In the genomic region with DNA sequence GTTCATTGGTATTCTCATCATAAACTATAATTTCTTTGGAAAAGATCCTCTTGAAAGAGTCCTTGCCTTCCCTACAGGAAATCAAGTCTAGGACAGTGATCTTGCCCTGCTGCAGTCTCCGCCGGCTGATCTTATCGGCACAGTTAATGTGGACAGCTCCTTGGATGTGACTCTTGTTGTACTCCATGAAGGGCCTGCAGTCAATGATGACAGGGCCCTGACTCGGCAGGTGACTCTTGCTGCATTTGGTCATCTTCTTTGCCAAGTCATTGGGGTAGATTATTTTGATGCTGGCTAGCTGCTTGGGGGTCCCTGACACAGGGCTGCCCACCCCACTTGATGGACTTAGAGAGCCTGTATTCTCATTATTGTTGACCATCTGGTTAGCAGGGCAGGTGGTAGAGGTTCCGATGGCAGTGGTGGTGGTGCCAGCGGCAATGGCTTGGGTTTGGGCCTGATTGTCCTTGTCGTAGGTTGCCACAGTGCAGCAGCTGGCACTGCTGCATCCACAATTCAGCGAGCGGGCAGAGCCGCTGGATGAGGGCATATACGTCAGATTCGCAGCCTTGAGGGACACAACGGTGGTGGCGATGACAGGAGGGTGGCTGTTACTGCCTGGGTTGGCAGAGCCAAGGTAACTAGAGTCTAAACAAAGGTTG, we compare ENCODE assay signal across 1 cellular context.
TF ChIP-seq lines count a peak whose summit lies in the region.

No MANE protein-coding gene starts in this region.

TF ChIP-seq in K562, 482 proteins besides CTCF, POLR2A, EP300 and RAD21 (continues in another document):
- TF ChIP-seq, protein P1, sequence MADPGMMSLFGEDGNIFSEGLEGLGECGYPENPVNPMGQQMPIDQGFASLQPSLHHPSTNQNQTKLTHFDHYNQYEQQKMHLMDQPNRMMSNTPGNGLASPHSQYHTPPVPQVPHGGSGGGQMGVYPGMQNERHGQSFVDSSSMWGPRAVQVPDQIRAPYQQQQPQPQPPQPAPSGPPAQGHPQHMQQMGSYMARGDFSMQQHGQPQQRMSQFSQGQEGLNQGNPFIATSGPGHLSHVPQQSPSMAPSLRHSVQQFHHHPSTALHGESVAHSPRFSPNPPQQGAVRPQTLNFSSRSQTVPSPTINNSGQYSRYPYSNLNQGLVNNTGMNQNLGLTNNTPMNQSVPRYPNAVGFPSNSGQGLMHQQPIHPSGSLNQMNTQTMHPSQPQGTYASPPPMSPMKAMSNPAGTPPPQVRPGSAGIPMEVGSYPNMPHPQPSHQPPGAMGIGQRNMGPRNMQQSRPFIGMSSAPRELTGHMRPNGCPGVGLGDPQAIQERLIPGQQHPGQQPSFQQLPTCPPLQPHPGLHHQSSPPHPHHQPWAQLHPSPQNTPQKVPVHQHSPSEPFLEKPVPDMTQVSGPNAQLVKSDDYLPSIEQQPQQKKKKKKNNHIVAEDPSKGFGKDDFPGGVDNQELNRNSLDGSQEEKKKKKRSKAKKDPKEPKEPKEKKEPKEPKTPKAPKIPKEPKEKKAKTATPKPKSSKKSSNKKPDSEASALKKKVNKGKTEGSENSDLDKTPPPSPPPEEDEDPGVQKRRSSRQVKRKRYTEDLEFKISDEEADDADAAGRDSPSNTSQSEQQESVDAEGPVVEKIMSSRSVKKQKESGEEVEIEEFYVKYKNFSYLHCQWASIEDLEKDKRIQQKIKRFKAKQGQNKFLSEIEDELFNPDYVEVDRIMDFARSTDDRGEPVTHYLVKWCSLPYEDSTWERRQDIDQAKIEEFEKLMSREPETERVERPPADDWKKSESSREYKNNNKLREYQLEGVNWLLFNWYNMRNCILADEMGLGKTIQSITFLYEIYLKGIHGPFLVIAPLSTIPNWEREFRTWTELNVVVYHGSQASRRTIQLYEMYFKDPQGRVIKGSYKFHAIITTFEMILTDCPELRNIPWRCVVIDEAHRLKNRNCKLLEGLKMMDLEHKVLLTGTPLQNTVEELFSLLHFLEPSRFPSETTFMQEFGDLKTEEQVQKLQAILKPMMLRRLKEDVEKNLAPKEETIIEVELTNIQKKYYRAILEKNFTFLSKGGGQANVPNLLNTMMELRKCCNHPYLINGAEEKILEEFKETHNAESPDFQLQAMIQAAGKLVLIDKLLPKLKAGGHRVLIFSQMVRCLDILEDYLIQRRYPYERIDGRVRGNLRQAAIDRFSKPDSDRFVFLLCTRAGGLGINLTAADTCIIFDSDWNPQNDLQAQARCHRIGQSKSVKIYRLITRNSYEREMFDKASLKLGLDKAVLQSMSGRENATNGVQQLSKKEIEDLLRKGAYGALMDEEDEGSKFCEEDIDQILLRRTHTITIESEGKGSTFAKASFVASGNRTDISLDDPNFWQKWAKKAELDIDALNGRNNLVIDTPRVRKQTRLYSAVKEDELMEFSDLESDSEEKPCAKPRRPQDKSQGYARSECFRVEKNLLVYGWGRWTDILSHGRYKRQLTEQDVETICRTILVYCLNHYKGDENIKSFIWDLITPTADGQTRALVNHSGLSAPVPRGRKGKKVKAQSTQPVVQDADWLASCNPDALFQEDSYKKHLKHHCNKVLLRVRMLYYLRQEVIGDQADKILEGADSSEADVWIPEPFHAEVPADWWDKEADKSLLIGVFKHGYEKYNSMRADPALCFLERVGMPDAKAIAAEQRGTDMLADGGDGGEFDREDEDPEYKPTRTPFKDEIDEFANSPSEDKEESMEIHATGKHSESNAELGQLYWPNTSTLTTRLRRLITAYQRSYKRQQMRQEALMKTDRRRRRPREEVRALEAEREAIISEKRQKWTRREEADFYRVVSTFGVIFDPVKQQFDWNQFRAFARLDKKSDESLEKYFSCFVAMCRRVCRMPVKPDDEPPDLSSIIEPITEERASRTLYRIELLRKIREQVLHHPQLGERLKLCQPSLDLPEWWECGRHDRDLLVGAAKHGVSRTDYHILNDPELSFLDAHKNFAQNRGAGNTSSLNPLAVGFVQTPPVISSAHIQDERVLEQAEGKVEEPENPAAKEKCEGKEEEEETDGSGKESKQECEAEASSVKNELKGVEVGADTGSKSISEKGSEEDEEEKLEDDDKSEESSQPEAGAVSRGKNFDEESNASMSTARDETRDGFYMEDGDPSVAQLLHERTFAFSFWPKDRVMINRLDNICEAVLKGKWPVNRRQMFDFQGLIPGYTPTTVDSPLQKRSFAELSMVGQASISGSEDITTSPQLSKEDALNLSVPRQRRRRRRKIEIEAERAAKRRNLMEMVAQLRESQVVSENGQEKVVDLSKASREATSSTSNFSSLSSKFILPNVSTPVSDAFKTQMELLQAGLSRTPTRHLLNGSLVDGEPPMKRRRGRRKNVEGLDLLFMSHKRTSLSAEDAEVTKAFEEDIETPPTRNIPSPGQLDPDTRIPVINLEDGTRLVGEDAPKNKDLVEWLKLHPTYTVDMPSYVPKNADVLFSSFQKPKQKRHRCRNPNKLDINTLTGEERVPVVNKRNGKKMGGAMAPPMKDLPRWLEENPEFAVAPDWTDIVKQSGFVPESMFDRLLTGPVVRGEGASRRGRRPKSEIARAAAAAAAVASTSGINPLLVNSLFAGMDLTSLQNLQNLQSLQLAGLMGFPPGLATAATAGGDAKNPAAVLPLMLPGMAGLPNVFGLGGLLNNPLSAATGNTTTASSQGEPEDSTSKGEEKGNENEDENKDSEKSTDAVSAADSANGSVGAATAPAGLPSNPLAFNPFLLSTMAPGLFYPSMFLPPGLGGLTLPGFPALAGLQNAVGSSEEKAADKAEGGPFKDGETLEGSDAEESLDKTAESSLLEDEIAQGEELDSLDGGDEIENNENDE (IDR thresholded peaks at IDR 0.05; ENCODE audit: low read depth, low read length), result no peak
- TF ChIP-seq KLF13 (tag; IDR thresholded peaks at IDR 0.05; ENCODE audit: borderline replicate concordance, low read depth) (no peak), ZNF644 (tag; IDR thresholded peaks at IDR 0.05; ENCODE audit: low read depth) (0 out of 2 replicates have a peak, but pooled peaks have one; percentile 46), DACH1 (IDR thresholded peaks at IDR 0.05; ENCODE audit: partially characterized antibody) (no peak), MYC (IDR thresholded peaks at IDR 0.05; ENCODE audit: low read depth, low read length) (no peak), MYC (CRISPR knock-in tag; IDR thresholded peaks at IDR 0.05; ENCODE audit: borderline replicate concordance, low read depth) (0 out of 2 replicates have a peak, but pooled peaks have one; percentile 21), PML (IDR thresholded peaks at IDR 0.05; ENCODE audit: low read length) (no peak), ZNF707 (CRISPR knock-in tag; conservative IDR thresholded peaks at IDR 0.05) (no peak), CXXC5 (CRISPR knock-in tag; IDR thresholded peaks at IDR 0.05) (0 out of 2 replicates have a peak, but pooled peaks have one; percentile 16), NFRKB (IDR thresholded peaks at IDR 0.05; ENCODE audit: low read depth) (no peak), NFXL1 (CRISPR knock-in tag; IDR thresholded peaks at IDR 0.05) (no peak), ZBTB7A (IDR thresholded peaks at IDR 0.05; ENCODE audit: borderline replicate concordance, control insufficient read depth, low read depth, low read length) (no peak), NFE2 (IDR thresholded peaks at IDR 0.05; ENCODE audit: low read depth) (peak; percentile 61), RBFOX2 (IDR thresholded peaks at IDR 0.05; ENCODE audit: low read depth, low read length) (peak; percentile 62), SREBF2 (CRISPR knock-in tag; IDR thresholded peaks at IDR 0.05) (no peak), PBX2 (CRISPR knock-in tag; IDR thresholded peaks at IDR 0.05; ENCODE audit: low read depth) (no peak), PBX2 (tag; conservative IDR thresholded peaks at IDR 0.05; ENCODE audit: low read depth) (0 out of 2 replicates have a peak, but pooled peaks have one; percentile 12)
- TF ChIP-seq, protein P2, sequence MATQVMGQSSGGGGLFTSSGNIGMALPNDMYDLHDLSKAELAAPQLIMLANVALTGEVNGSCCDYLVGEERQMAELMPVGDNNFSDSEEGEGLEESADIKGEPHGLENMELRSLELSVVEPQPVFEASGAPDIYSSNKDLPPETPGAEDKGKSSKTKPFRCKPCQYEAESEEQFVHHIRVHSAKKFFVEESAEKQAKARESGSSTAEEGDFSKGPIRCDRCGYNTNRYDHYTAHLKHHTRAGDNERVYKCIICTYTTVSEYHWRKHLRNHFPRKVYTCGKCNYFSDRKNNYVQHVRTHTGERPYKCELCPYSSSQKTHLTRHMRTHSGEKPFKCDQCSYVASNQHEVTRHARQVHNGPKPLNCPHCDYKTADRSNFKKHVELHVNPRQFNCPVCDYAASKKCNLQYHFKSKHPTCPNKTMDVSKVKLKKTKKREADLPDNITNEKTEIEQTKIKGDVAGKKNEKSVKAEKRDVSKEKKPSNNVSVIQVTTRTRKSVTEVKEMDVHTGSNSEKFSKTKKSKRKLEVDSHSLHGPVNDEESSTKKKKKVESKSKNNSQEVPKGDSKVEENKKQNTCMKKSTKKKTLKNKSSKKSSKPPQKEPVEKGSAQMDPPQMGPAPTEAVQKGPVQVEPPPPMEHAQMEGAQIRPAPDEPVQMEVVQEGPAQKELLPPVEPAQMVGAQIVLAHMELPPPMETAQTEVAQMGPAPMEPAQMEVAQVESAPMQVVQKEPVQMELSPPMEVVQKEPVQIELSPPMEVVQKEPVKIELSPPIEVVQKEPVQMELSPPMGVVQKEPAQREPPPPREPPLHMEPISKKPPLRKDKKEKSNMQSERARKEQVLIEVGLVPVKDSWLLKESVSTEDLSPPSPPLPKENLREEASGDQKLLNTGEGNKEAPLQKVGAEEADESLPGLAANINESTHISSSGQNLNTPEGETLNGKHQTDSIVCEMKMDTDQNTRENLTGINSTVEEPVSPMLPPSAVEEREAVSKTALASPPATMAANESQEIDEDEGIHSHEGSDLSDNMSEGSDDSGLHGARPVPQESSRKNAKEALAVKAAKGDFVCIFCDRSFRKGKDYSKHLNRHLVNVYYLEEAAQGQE (CRISPR knock-in tag; IDR thresholded peaks at IDR 0.05; ENCODE audit: low read depth), result peak; percentile 89
- TF ChIP-seq, protein P3, sequence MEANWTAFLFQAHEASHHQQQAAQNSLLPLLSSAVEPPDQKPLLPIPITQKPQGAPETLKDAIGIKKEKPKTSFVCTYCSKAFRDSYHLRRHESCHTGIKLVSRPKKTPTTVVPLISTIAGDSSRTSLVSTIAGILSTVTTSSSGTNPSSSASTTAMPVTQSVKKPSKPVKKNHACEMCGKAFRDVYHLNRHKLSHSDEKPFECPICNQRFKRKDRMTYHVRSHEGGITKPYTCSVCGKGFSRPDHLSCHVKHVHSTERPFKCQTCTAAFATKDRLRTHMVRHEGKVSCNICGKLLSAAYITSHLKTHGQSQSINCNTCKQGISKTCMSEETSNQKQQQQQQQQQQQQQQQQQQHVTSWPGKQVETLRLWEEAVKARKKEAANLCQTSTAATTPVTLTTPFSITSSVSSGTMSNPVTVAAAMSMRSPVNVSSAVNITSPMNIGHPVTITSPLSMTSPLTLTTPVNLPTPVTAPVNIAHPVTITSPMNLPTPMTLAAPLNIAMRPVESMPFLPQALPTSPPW (CRISPR knock-in tag; IDR thresholded peaks at IDR 0.05), result peak; percentile 31; the same call in 1 of the 2 replicates
- TF ChIP-seq, protein P4, sequence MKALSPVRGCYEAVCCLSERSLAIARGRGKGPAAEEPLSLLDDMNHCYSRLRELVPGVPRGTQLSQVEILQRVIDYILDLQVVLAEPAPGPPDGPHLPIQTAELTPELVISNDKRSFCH (CRISPR knock-in tag; IDR thresholded peaks at IDR 0.05), result no peak
- TF ChIP-seq, protein P4 (tag; IDR thresholded peaks at IDR 0.05), result no peak
- TF ChIP-seq, protein P5, sequence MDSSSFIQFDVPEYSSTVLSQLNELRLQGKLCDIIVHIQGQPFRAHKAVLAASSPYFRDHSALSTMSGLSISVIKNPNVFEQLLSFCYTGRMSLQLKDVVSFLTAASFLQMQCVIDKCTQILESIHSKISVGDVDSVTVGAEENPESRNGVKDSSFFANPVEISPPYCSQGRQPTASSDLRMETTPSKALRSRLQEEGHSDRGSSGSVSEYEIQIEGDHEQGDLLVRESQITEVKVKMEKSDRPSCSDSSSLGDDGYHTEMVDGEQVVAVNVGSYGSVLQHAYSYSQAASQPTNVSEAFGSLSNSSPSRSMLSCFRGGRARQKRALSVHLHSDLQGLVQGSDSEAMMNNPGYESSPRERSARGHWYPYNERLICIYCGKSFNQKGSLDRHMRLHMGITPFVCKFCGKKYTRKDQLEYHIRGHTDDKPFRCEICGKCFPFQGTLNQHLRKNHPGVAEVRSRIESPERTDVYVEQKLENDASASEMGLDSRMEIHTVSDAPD (CRISPR knock-in tag; IDR thresholded peaks at IDR 0.05), result no peak
- TF ChIP-seq, protein P6, sequence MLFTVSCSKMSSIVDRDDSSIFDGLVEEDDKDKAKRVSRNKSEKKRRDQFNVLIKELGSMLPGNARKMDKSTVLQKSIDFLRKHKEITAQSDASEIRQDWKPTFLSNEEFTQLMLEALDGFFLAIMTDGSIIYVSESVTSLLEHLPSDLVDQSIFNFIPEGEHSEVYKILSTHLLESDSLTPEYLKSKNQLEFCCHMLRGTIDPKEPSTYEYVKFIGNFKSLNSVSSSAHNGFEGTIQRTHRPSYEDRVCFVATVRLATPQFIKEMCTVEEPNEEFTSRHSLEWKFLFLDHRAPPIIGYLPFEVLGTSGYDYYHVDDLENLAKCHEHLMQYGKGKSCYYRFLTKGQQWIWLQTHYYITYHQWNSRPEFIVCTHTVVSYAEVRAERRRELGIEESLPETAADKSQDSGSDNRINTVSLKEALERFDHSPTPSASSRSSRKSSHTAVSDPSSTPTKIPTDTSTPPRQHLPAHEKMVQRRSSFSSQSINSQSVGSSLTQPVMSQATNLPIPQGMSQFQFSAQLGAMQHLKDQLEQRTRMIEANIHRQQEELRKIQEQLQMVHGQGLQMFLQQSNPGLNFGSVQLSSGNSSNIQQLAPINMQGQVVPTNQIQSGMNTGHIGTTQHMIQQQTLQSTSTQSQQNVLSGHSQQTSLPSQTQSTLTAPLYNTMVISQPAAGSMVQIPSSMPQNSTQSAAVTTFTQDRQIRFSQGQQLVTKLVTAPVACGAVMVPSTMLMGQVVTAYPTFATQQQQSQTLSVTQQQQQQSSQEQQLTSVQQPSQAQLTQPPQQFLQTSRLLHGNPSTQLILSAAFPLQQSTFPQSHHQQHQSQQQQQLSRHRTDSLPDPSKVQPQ (CRISPR knock-in tag; IDR thresholded peaks at IDR 0.05; ENCODE audit: borderline replicate concordance), result no peak
